ENCODE assay signal across 12 cellular contexts in genomic region chr9:127754761-127755557, GRCh38. TPM values are rescaled to one million over a fixed set of nuclear protein-coding genes. Genes with fewer than 3 reads are reported as not detected.
DNase-seq lines count a peak whose midpoint lies in the region; ATAC-seq and TF ChIP-seq lines count a peak whose summit lies in the region.
"Had no signal": no experiment of that assay in that cellular context is flagged by ENCODE, and none has a peak within 500 bp of the region (broad histone marks: within the 10 kb centered on the region; RNA-seq: fewer than 3 reads in every experiment).

No MANE protein-coding gene starts in this region.

- WGBS in heart right ventricle, 2 donors = 12 to 15% methylated on average over 56 to 78 of the region's 79 CpGs
- no CpG with 5 or more reads among the region's 79 CpGs for WGBS in trophoblast cell (ENCODE audit: extremely low coverage, insufficient coverage, insufficient read length)

- no peak overlapping the region for H3K14ac ChIP-seq in trophoblast cell (ENCODE audit: low read length)

- TF ChIP-seq CTCF in heart right ventricle (IDR thresholded peaks at IDR 0.05) = no peak
- no peak for TF ChIP-seq CTCF in GM20000 (IDR thresholded peaks at IDR 0.05; ENCODE audit: extremely low read depth, missing control alignments)

- H4K91ac ChIP-seq in trophoblast cell (ENCODE audit: low read depth, low read length) = no peak overlapping the region

- no peak overlapping the region for H2AFZ ChIP-seq in trophoblast cell (ENCODE audit: insufficient read depth, low read length, poor library complexity)

- no peak overlapping the region for H4K12ac ChIP-seq in trophoblast cell (ENCODE audit: low read depth, low read length)

- H3K27me3 ChIP-seq in HUES48 (ENCODE audit: control insufficient read depth, insufficient read depth, low read length) (peaks cover 28% of the 10 kb centered on the region), heart right ventricle (peaks cover 0 to 45% (median 27%) of the 10 kb centered on the region in 7 donors), trophoblast cell (ENCODE audit: insufficient read depth, low read length) (peaks cover 29% of the 10 kb centered on the region)

- peak overlapping the region; percentile 47 for H3K27ac ChIP-seq in HUES48 (ENCODE audit: low read depth, low read length)
- peak overlapping the region in 9 of 10 donors; percentile 60 to 86 (median 69) for H3K27ac ChIP-seq in heart right ventricle
- H3K27ac ChIP-seq in trophoblast cell (ENCODE audit: low read depth, low read length) = no peak overlapping the region
- H3K27ac ChIP-seq: foreskin keratinocyte had no signal

- intact Hi-C loops in heart right ventricle (cut with DNase I) = no loop called here

- no peak overlapping the region for H4K8ac ChIP-seq in trophoblast cell (ENCODE audit: low read depth, low read length)

- H3K36me3 ChIP-seq in HUES48 (ENCODE audit: control insufficient read depth, insufficient read depth, low read length) (peaks cover 3% of the 10 kb centered on the region; the same call in 1 of the 2 replicates), heart right ventricle (peaks cover 0 to 74% (median 12%) of the 10 kb centered on the region in 9 donors), trophoblast cell (ENCODE audit: control insufficient read depth in 1 of 2, insufficient read depth in 2 of 2, low read length in 2 of 2) (no peaks in the 10 kb centered on the region)

- H2BK5ac ChIP-seq in trophoblast cell (ENCODE audit: low read depth, low read length, poor library complexity) = no peak overlapping the region

- no peaks in the 10 kb centered on the region; the same call in 1 of the 2 replicates for H3K4me1 ChIP-seq in HUES48 (ENCODE audit: control insufficient read depth, insufficient read depth, low read length)
- peaks cover 6 to 81% (median 23%) of the 10 kb centered on the region in 9 donors for H3K4me1 ChIP-seq in heart right ventricle
- H3K4me1 ChIP-seq in trophoblast cell (ENCODE audit: control insufficient read depth in 1 of 2, insufficient read depth in 2 of 2, low read length in 2 of 2) = peaks cover 0 to 3% of the 10 kb centered on the region in 2 experiments
- H3K4me1 ChIP-seq: foreskin keratinocyte had no signal

- H3K4me2 ChIP-seq in trophoblast cell (ENCODE audit: low read length) = peak overlapping the region; percentile 42

- H3K4ac ChIP-seq in trophoblast cell (ENCODE audit: low read depth, low read length) = no peak overlapping the region

- peak; percentile 20 to 67 (median 48) for ATAC-seq in heart right ventricle
- ATAC-seq in HG02938 (IDR thresholded peaks at IDR 0.05; ENCODE audit: unreplicated experiment) = no peak
- ATAC-seq: activated CD4-positive, CD25-positive, alpha-beta regulatory T cell treated with anti-CD3 and anti-CD28 coated beads, Interleukin-2, amount 50 U/mL, for 24 hours; activated T-helper 17 cell treated with anti-CD3 and anti-CD28 coated beads, Interleukin-2, amount 50 U/mL, for 72 hours had no signal

- no peak overlapping the region for H2BK12ac ChIP-seq in trophoblast cell (ENCODE audit: low read length)

- DNase-seq in NCI-H446 treated with DMSO at 0.1 percent for 48 hours (lab: John Stamatoyannopoulos, UW) (peak; percentile 2), heart right ventricle (no peak), trophoblast cell (no peak), GM20000 (ENCODE audit: low spot score) (no peak)
- no peak for DNase-seq in activated CD4-positive, alpha-beta T cell treated with anti-CD3 and anti-CD28 coated beads for 4 hours
- DNase-seq: foreskin keratinocyte, mucosa of descending colon had no signal

- no peak overlapping the region for H2BK120ac ChIP-seq in trophoblast cell (ENCODE audit: insufficient read depth, low read length, poor library complexity)

- H3K79me1 ChIP-seq in trophoblast cell (ENCODE audit: low read length) = no peaks in the 10 kb centered on the region

- H3K4me3 ChIP-seq in HUES48 (ENCODE audit: low read depth, low read length) (peak overlapping the region; percentile 79), heart right ventricle (peak overlapping the region; percentile 12 to 51 (median 38)), trophoblast cell (ENCODE audit: low read depth, low read length) (no peak overlapping the region)
- H3K4me3 ChIP-seq: mucosa of descending colon had no signal

- H3K18ac ChIP-seq in trophoblast cell (ENCODE audit: low read length) = no peak overlapping the region

- H3K79me2 ChIP-seq in trophoblast cell (ENCODE audit: control insufficient read depth, insufficient read depth, low read length, poor library complexity) = no peaks in the 10 kb centered on the region

- H3K9ac ChIP-seq in HUES48 (ENCODE audit: low read depth, low read length) = peak overlapping the region; percentile 61; the same call in 1 of the 2 replicates
- no peak overlapping the region for H3K9ac ChIP-seq in trophoblast cell (ENCODE audit: low read length)

- H3K9me3 ChIP-seq in HUES48 (ENCODE audit: control insufficient read depth, insufficient read depth, low read length) (no peaks in the 10 kb centered on the region), heart right ventricle (no peaks in the 10 kb centered on the region), trophoblast cell (ENCODE audit: insufficient read depth, low read depth, low read length) (no peaks in the 10 kb centered on the region)
- H3K9me3 ChIP-seq: mucosa of descending colon had no signal

- H3K23ac ChIP-seq in trophoblast cell (ENCODE audit: low read length) = no peak overlapping the region

- H2AK5ac ChIP-seq in trophoblast cell (ENCODE audit: low read length) = no peak overlapping the region

RNA-seq across cellular contexts. Expression of gene TOR2A, which starts 19.9 kb away (rescaled TPM):
- 1 to 10 TPM; 1.5 to 6.3 (median 2.2) TPM for total RNA-seq in heart right ventricle
- 1 to 10 TPM; 6.9 to 7.6 TPM for polyA plus RNA-seq in heart right ventricle
- 11.8 and 11.9 TPM in 2 replicates for polyA plus RNA-seq in trophoblast cell (2013)

RNA-seq across cellular contexts. Expression of gene SH2D3C, which starts 23.5 kb away (rescaled TPM):
- 10 to 100 TPM; 10.9 to 26.0 (median 17.7) TPM for total RNA-seq in heart right ventricle
- polyA plus RNA-seq in heart right ventricle = 10 to 100 TPM; 30.1 to 36.7 TPM
- 0.40 and 0.65 TPM in 2 replicates for polyA plus RNA-seq in trophoblast cell (2013)
- total RNA-seq: Daoy had no signal

RNA-seq across cellular contexts. Expression of gene CDK9, which starts 30.9 kb away (rescaled TPM):
- total RNA-seq in heart right ventricle = 10 to 100 TPM; 30.9 to 59.0 (median 44.1) TPM
- polyA plus RNA-seq in heart right ventricle = 10 to 100 TPM; 32.5 to 47.7 TPM
- 36.0 and 38.6 TPM in 2 replicates for polyA plus RNA-seq in trophoblast cell (2013)

RNA-seq across cellular contexts. Expression of gene TTC16, which starts 39.1 kb away (rescaled TPM):
- under 1 TPM in 9 of 10 donors, not detected in 1; 0.04 to 0.61 (median 0.32) TPM for total RNA-seq in heart right ventricle
- 1 to 10 TPM in 1 of 2 donors, under 1 TPM in 1; 0.04 to 1.4 TPM for polyA plus RNA-seq in heart right ventricle
- 0.01 TPM in 2 replicates for polyA plus RNA-seq in trophoblast cell (2013)
- total RNA-seq: foreskin keratinocyte had no signal
- polyA plus RNA-seq: foreskin keratinocyte had no signal

RNA-seq across cellular contexts. Expression of gene PTRH1, which starts 39.5 kb away (rescaled TPM):
- 10 to 100 TPM in 8 of 10 donors, 1 to 10 TPM in 2; 8.1 to 14.1 (median 11.5) TPM for total RNA-seq in heart right ventricle
- 10 to 100 TPM; 10.8 to 47.0 TPM for polyA plus RNA-seq in heart right ventricle
- 4.6 and 4.8 TPM in 2 replicates for polyA plus RNA-seq in trophoblast cell (2013)
